Comparison of ENCODE assay signal across 21 cellular contexts in genomic region chr22:31836010-31836409, GRCh38.
"Had no signal": no experiment of that assay in that cellular context is flagged by ENCODE, and none has a peak within 500 bp of the region (broad histone marks: within the 10 kb centered on the region; RNA-seq: fewer than 3 reads in every experiment).

No MANE protein-coding gene starts in this region.

- H3K4me1 ChIP-seq: heart left ventricle, lower lobe of right lung, spleen, testis, uterus had no signal

- H3K27ac ChIP-seq: cardiac muscle cell, gastrocnemius medialis, heart left ventricle, lower lobe of right lung, spleen, testis, uterus had no signal

- H3K9me3 ChIP-seq: gastrocnemius medialis, heart left ventricle, lower lobe of right lung, spleen, testis, uterus had no signal

- ATAC-seq: activated T-cell treated with anti-CD3 and anti-CD28 coated beads, Interleukin-2, amount 50 U/mL, for 4 hours; gastrocnemius medialis; heart left ventricle; left lobe of liver; lower lobe of right lung; natural killer cell had no signal

- H3K27me3 ChIP-seq: cardiac muscle cell, gastrocnemius medialis, heart left ventricle, spleen, testis, uterus had no signal

- H3K36me3 ChIP-seq: uterus had no signal

- DNase-seq: activated CD4-positive, alpha-beta T cell treated with anti-CD3 and anti-CD28 coated beads, Interleukin-2, amount 50 U/mL, for 4 hours; activated CD8-positive, alpha-beta memory T cell treated with anti-CD3 and anti-CD28 coated beads for 24 hours; activated CD8-positive, alpha-beta memory T cell treated with anti-CD3 and anti-CD28 coated beads, Interleukin-2, amount 50 U/mL, for 48 hours; activated naive CD4-positive, alpha-beta T cell; activated naive CD8-positive, alpha-beta T cell treated with anti-CD3 and anti-CD28 coated beads, Interleukin-2, amount 10 ng/mL, durations not matched to agents 7 days and 5 days; activated T-cell treated with anti-CD3 and anti-CD28 coated beads, Interleukin-2, amount 50 U/mL, for 4 hours; amniotic stem cell; effector CD8-positive, alpha-beta T cell; gastrocnemius medialis; heart left ventricle; islet precursor cell; lower lobe of right lung; natural killer cell; spleen; stimulated activated CD4-positive, alpha-beta T cell treated with anti-CD3 and anti-CD28 coated beads, Interleukin-4, amount 100 ng/mL, for 1 hour; stimulated activated naive CD4-positive, alpha-beta T cell; testis; trophoblast cell; uterus had no signal

- H3K4me3 ChIP-seq: cardiac muscle cell, gastrocnemius medialis, heart left ventricle, lower lobe of right lung, spleen, testis, uterus had no signal
